8 cellular contexts compared by ENCODE assay signal in the genomic region with DNA sequence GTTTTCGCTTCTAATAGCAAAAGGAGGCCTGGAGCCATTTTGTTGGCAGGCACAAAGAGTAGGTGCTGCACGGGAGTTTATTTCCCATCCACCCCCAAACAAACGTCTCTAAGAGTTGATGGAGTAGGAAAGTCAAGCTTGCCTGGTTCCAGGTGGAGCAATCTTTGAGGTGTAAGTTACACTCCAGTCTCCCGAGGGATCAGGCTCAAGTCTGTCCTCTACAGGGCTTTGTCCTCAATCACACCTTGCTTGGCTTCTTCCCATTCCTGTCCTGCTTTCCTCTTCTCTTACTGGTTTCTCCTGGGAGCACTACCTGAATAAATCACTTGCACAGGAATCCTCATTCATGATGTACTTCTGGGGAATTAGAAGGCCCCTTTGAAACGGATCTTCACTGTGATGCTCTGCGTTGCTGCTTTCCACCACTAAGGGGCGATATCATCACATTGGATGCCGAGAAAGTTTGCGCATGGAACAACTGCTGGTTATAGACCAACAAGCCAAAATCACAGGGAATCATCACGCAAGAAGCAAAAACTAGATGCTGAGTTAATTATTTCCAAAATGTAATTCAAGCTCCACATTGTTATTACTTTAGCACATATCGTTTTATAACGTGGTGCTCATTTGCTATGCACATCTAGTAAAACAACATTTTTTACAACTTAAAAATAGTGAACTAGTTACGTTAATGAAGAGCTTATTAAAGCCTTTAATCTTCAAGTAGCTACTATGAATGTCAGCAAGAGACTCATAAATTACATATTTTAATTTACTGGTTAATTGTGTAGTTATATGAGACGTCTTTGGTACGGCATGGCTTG.
DNase-seq lines count a peak whose midpoint lies in the region; TF ChIP-seq lines count a peak whose summit lies in the region.

No MANE protein-coding gene starts in this region.

- no peaks in the 10 kb centered on the region for H4K20me1 ChIP-seq in osteoblast (ENCODE audit: insufficient read depth, low read length)

- H3K36me3 ChIP-seq in osteoblast (ENCODE audit: insufficient read depth, low read length): no peaks in the 10 kb centered on the region

- no peak overlapping the region for H3K4me2 ChIP-seq in osteoblast (ENCODE audit: insufficient read depth, low read length)

- no peaks in the 10 kb centered on the region for H3K79me2 ChIP-seq in osteoblast (ENCODE audit: insufficient read depth, low read length)

- DNase-seq in CMK (ENCODE audit: low read depth) (peak; percentile 26), HPDE6-E6E7 (ENCODE audit: extremely low spot score) (peak; percentile 20), OCI-M1 (lab: John Stamatoyannopoulos, UW) (peak; percentile 74), fibroblast of the conjunctiva (ENCODE audit: low read depth) (peak; percentile 22), osteoblast (ENCODE audit: insufficient read length, low spot score, missing footprints) (peak; percentile 77), ureter (ENCODE audit: low spot score) (peak; percentile 51), GF-D8 (lab: John Stamatoyannopoulos, UW) (no peak)
- peak; percentile 70 to 75 for DNase-seq in activated T-cell treated with anti-CD3 and anti-CD28 coated beads, Interleukin-2, amount 50 U/mL, for 48 hours

- H3K27me3 ChIP-seq in osteoblast (ENCODE audit: insufficient read depth, low read length): no peaks in the 10 kb centered on the region

- H3K4me1 ChIP-seq in osteoblast (ENCODE audit: insufficient read depth, low read length): peaks cover 2% of the 10 kb centered on the region

- H3K27ac ChIP-seq in osteoblast (ENCODE audit: low read depth, low read length): no peak overlapping the region

- TF ChIP-seq CTCF in osteoblast (IDR thresholded peaks at IDR 0.05; ENCODE audit: extremely low read depth, low read depth, low read length): peak; percentile 97

- no peaks in the 10 kb centered on the region for H3K9me3 ChIP-seq in osteoblast (ENCODE audit: low read depth, low read length)

- H2AFZ ChIP-seq in osteoblast (ENCODE audit: low read length): no peak overlapping the region

- H3K4me3 ChIP-seq in osteoblast (ENCODE audit: insufficient read depth, low read length): no peak overlapping the region
